ENCODE assay signal across 26 cellular contexts in the genomic region with DNA sequence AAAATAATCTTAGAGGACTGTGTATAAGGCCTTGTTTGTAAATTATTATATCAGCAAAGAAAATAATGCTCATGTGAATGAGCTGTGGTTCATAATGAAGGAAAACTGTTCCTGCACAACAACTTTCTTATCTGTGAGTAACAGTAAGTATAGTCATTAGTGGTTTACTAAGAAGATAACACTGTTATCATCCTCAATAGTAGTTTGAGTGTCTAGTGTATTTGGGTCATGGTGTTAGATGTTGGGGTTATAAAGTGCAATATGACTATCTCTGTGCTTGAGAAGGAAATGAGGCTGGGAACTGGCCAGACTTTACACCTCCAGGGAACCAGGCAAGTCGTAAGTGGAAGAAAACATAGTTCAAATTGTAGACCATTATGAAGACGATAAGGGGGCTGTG.
"Had no signal": no experiment of that assay in that cellular context is flagged by ENCODE, and none has a peak within 500 bp of the region (broad histone marks: within the 10 kb centered on the region; RNA-seq: fewer than 3 reads in every experiment).

No MANE protein-coding gene starts in this region.

- FAIRE-seq: astrocyte, TTC549 had no signal

- H3K27ac Mint-ChIP-seq: activated naive CD8-positive, alpha-beta T cell treated with anti-CD3 and anti-CD28 coated beads, Interleukin-2, amount 50 U/mL, for 24 hours; brain; IgD-negative memory B cell; T-helper 17 cell had no signal

- DNase-seq: activated CD4-positive, alpha-beta T cell treated with anti-CD3 and anti-CD28 coated beads for 4 hours; activated CD4-positive, alpha-beta T cell treated with anti-CD3 and anti-CD28 coated beads, Interleukin-2, amount 50 U/mL, for 48 hours; activated effector memory CD4-positive, alpha-beta T cell treated with anti-CD3 and anti-CD28 coated beads, Interleukin-2, amount 50 U/mL, for 16 hours; activated naive CD4-positive, alpha-beta T cell treated with Interleukin-2 at 50 U/mL for 16 hours; activated naive CD8-positive, alpha-beta T cell treated with anti-CD3 and anti-CD28 coated beads, Interleukin-2, amount 50 U/mL, for 24 hours; activated T-cell treated with anti-CD3 and anti-CD28 coated beads, Interleukin-2, amount 50 U/mL, for 4 hours; amygdala; cerebellar nuclear complex; NCI-H1092 treated with DMSO at 0.1 percent for 48 hours; NCI-H1417 treated with DMSO at 0.1 percent for 48 hours; NCI-H1694 treated with DMSO at 0.1 percent for 48 hours; NCI-H2081; NCI-H446; NCI-H524; Peyer's patch; SHP77 treated with DMSO at 0.1 percent for 48 hours; T-helper 17 cell; T-helper 9 cell had no signal

- H3K27me3 Mint-ChIP-seq: activated naive CD8-positive, alpha-beta T cell treated with anti-CD3 and anti-CD28 coated beads, Interleukin-2, amount 50 U/mL, for 24 hours; brain; IgD-negative memory B cell; T-helper 17 cell had no signal

- H3K4me3 Mint-ChIP-seq: activated naive CD8-positive, alpha-beta T cell treated with anti-CD3 and anti-CD28 coated beads, Interleukin-2, amount 50 U/mL, for 24 hours; activated T-cell treated with anti-CD3 and anti-CD28 coated beads, Interleukin-2, amount 50 U/mL, for 4 hours; brain; T-helper 17 cell had no signal

- ATAC-seq: activated CD4-positive, CD25-positive, alpha-beta regulatory T cell treated with anti-CD3 and anti-CD28 coated beads, Interleukin-2, amount 50 U/mL, for 24 hours; activated naive CD4-positive, alpha-beta T cell treated with anti-CD3 and anti-CD28 coated beads, Interleukin-2, amount 50 U/mL, for 72 hours; activated naive CD8-positive, alpha-beta T cell treated with anti-CD3 and anti-CD28 coated beads, Interleukin-2, amount 50 U/mL, for 24 hours; activated T-cell treated with anti-CD3 and anti-CD28 coated beads, Interleukin-2, amount 50 U/mL, for 4 hours; T-helper 17 cell had no signal

- H3K27me3 ChIP-seq: Peyer's patch had no signal

- H3K4me3 ChIP-seq: Peyer's patch had no signal

- H3K9me3 ChIP-seq: Peyer's patch had no signal

- H3K27ac ChIP-seq: KMS-11, Peyer's patch, RWPE1 had no signal

- H3K9me3 Mint-ChIP-seq: activated naive CD4-positive, alpha-beta T cell treated with anti-CD3 and anti-CD28 coated beads, Interleukin-2, amount 50 U/mL, for 72 hours; activated naive CD8-positive, alpha-beta T cell treated with anti-CD3 and anti-CD28 coated beads, Interleukin-2, amount 50 U/mL, for 24 hours; activated T-cell treated with anti-CD3 and anti-CD28 coated beads, Interleukin-2, amount 50 U/mL, for 4 hours; brain; IgD-negative memory B cell had no signal

- H3K4me1 ChIP-seq: Peyer's patch had no signal
